20 cellular contexts compared by ENCODE assay signal in the genomic region with DNA sequence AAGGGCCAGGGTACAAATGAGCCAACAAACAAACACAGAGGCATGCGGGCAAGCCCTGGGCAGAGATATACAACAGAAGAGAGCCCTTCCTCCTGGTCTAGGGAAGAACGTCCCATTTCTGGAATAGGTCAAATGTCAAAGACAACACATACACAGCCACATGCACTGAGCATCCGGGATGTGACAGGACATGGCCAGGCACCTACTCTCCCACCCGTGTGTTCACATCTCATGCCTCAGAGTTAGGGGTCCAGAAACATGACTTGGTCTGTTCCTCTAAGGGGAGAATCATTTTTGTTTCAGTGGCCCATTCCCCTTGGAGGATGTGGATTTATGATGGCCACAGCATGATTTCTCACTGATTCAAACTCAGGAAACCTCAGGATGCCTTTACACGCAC. TPM values are rescaled to one million over a fixed set of nuclear protein-coding genes. Genes with fewer than 3 reads are reported as not detected.
A peak's percentile ranks its signal among the peaks of the same experiment; 100 is the strongest.
DNase-seq lines count a peak whose midpoint lies in the region; ATAC-seq, FAIRE-seq and TF ChIP-seq lines count a peak whose summit lies in the region.
"Had no signal": no experiment of that assay in that cellular context is flagged by ENCODE, and none has a peak within 500 bp of the region (broad histone marks: within the 10 kb centered on the region; RNA-seq: fewer than 3 reads in every experiment).

No MANE protein-coding gene starts in this region.

- no peaks in the 10 kb centered on the region for H3K27me3 Mint-ChIP-seq in activated CD4-positive, alpha-beta T cell treated with anti-CD3 and anti-CD28 coated beads for 36 hours
- H3K27me3 Mint-ChIP-seq in central memory CD8-positive, alpha-beta T cell: no peaks in the 10 kb centered on the region
- H3K27me3 Mint-ChIP-seq in WTC11 (ENCODE audit: low read depth): no peaks in the 10 kb centered on the region

- H3K4me3 ChIP-seq in IMR-90 (ENCODE audit: insufficient read depth, low read depth, low read length): no peak overlapping the region
- H3K4me3 ChIP-seq: HAP-1, skin epidermis had no signal

- H3K9ac ChIP-seq in IMR-90 (ENCODE audit: low read depth, low read length): no peak overlapping the region

- BruUV-seq in IMR-90 (replicated peaks; lab: Mats Ljungman, UMichigan): no TSS peak

- peak overlapping the region; percentile 64 for H3K4me3 Mint-ChIP-seq in activated CD4-positive, alpha-beta T cell treated with anti-CD3 and anti-CD28 coated beads for 36 hours
- H3K4me3 Mint-ChIP-seq in central memory CD8-positive, alpha-beta T cell: peak overlapping the region; percentile 65
- peak overlapping the region; percentile 70 for H3K4me3 Mint-ChIP-seq in stimulated activated effector memory CD8-positive, alpha-beta T cell treated with anti-CD3 and anti-CD28 coated beads, Interleukin-12 subunit alpha, Interleukin-12 subunit beta, amount 100 ng/mL, for 72 hours
- H3K4me3 Mint-ChIP-seq in WTC11: no peak overlapping the region

- H3K4ac ChIP-seq in IMR-90 (ENCODE audit: low read depth, low read length): peak overlapping the region; percentile 70

- in situ Hi-C loops in IMR-90 (cut with MboI; ENCODE audit: low sequenced_read_pairs): no loop called here

- H4K91ac ChIP-seq in IMR-90 (ENCODE audit: insufficient read depth, low read depth, low read length): peak overlapping the region; percentile 77

- no peaks in the 10 kb centered on the region for H3K36me3 ChIP-seq in IMR-90 (ENCODE audit: control insufficient read depth, insufficient read depth, low read length)
- H3K36me3 ChIP-seq: HAP-1, upper lobe of left lung had no signal

- H3K56ac ChIP-seq in IMR-90 (ENCODE audit: extremely low read depth, insufficient read depth, low read length): no peak overlapping the region

- peaks cover 2% of the 10 kb centered on the region; the same call in 1 of the 2 replicates for H3K9me3 ChIP-seq in IMR-90 (ENCODE audit: control insufficient read depth, insufficient read depth, low read length)
- H3K9me3 ChIP-seq: HAP-1, upper lobe of left lung had no signal

- no peak for TF ChIP-seq RAD21 in IMR-90 (IDR thresholded peaks at IDR 0.05; ENCODE audit: low read length)

- WGBS in IMR-90 (ENCODE audit: extremely low coverage in 2 of 2, insufficient read length in 1 of 2), 2 experiments: 100% methylated on average over 1 of the region's 5 CpGs; no CpG with 5 or more reads in 1 of the 2 experiments

- H4K8ac ChIP-seq in IMR-90 (ENCODE audit: low read depth in 2 of 2, low read length in 2 of 2): peak overlapping the region; percentile 32 to 74; a peak in 3 of 4 replicates

- H3K79me1 ChIP-seq in IMR-90 (ENCODE audit: low read depth in 1 of 2, low read length in 2 of 2): no peaks in the 10 kb centered on the region

- H3K4me1 ChIP-seq in IMR-90 (ENCODE audit: control insufficient read depth, insufficient read depth, low read length): peaks cover 18% of the 10 kb centered on the region
- H3K4me1 ChIP-seq: upper lobe of left lung had no signal

- DNase-seq in activated CD4-positive, alpha-beta T cell treated with anti-CD3 and anti-CD28 coated beads for 36 hours: no peak
- no peak for DNase-seq in activated CD4-positive, alpha-beta T cell treated with anti-CD3 and anti-CD28 coated beads, Interleukin-2, amount 50 U/mL, for 4 hours
- DNase-seq in IMR-90: no peak
- no peak for DNase-seq in central memory CD8-positive, alpha-beta T cell (ENCODE audit: low spot score in 2 of 2)
- no peak for DNase-seq in stimulated activated effector memory CD8-positive, alpha-beta T cell treated with anti-CD3 and anti-CD28 coated beads, Interleukin-12 subunit alpha, Interleukin-12 subunit beta, amount 100 ng/mL, for 72 hours (ENCODE audit: low spot score in 2 of 2)
- DNase-seq in D721Med (ENCODE audit: insufficient read length, low spot score): no peak
- no peak for DNase-seq in WTC11 (ENCODE audit: low spot score)
- no peak for DNase-seq in NCI-H2029 treated with DMSO at 0.1 percent for 48 hours (lab: John Stamatoyannopoulos, UW)
- DNase-seq: DMS 273 treated with DMSO at 0.1 percent for 48 hours, NCI-H446 treated with DMSO at 0.1 percent for 48 hours, upper lobe of left lung had no signal

- H3K27me3 ChIP-seq in IMR-90 (ENCODE audit: control insufficient read depth, insufficient read depth, low read length): no peaks in the 10 kb centered on the region; the same call in 1 of the 2 replicates
- H3K27me3 ChIP-seq: upper lobe of left lung had no signal

- H2AFZ ChIP-seq in IMR-90 (replicated peaks; ENCODE audit: low read length, poor library complexity): no peak overlapping the region

- H3K9me1 ChIP-seq in IMR-90 (ENCODE audit: insufficient read depth, low read length): peaks cover 18% of the 10 kb centered on the region; the same call in 1 of the 2 replicates

- dilution Hi-C loops in IMR-90 (cut with HindIII; ENCODE audit: low sequenced_read_pairs, unreplicated experiment): no loop called here

- no peak overlapping the region for H3K23ac ChIP-seq in IMR-90 (ENCODE audit: low read depth, low read length)

- peak overlapping the region; percentile 56; the same call in 1 of the 2 replicates for H3K18ac ChIP-seq in IMR-90 (ENCODE audit: low read depth, low read length)

- H2AK9ac ChIP-seq in IMR-90 (replicated peaks; ENCODE audit: low read depth, low read length, poor library complexity): peak overlapping the region; percentile 0

- H2AK5ac ChIP-seq in IMR-90 (ENCODE audit: low read depth, low read length): peak overlapping the region; percentile 93

- H2BK120ac ChIP-seq in IMR-90 (ENCODE audit: low read depth, low read length): peak overlapping the region; percentile 82

- peak overlapping the region; percentile 79; the same call in 1 of the 3 replicates for H2BK15ac ChIP-seq in IMR-90 (ENCODE audit: low read depth, low read length)

- no peak for TF ChIP-seq POLR2A in IMR-90 (IDR thresholded peaks at IDR 0.05; ENCODE audit: low read depth, low read length)

- no peaks in the 10 kb centered on the region for H4K20me1 ChIP-seq in IMR-90 (ENCODE audit: insufficient read depth, low read length)

- no peak for ATAC-seq in activated CD4-positive, alpha-beta T cell treated with anti-CD3 and anti-CD28 coated beads for 36 hours
- ATAC-seq in IMR-90 (ENCODE audit: low read depth) (no peak), WTC11 (no peak)
- no peak for ATAC-seq in central memory CD8-positive, alpha-beta T cell (replicated peaks; ENCODE audit: extremely low read depth, poor library complexity, severe bottlenecking)
- no peak for ATAC-seq in stimulated activated effector memory CD8-positive, alpha-beta T cell treated with anti-CD3 and anti-CD28 coated beads, Interleukin-12 subunit alpha, Interleukin-12 subunit beta, amount 100 ng/mL, for 72 hours
- ATAC-seq: left lobe of liver had no signal

- H3K4me1 Mint-ChIP-seq in activated CD4-positive, alpha-beta T cell treated with anti-CD3 and anti-CD28 coated beads for 36 hours: peaks cover 82% of the 10 kb centered on the region
- H3K4me1 Mint-ChIP-seq in central memory CD8-positive, alpha-beta T cell: peaks cover 50% of the 10 kb centered on the region
- H3K4me1 Mint-ChIP-seq in stimulated activated effector memory CD8-positive, alpha-beta T cell treated with anti-CD3 and anti-CD28 coated beads, Interleukin-12 subunit alpha, Interleukin-12 subunit beta, amount 100 ng/mL, for 72 hours: peaks cover 94% of the 10 kb centered on the region
- peaks cover 8% of the 10 kb centered on the region for H3K4me1 Mint-ChIP-seq in WTC11

- H3K4me2 ChIP-seq in IMR-90 (ENCODE audit: low read depth, low read length): no peak overlapping the region

- no peak overlapping the region; the same call in 1 of the 2 replicates for H3K14ac ChIP-seq in IMR-90 (replicated peaks; ENCODE audit: low read depth, low read length)

- H3K27ac ChIP-seq in IMR-90 (ENCODE audit: insufficient read depth, low read length): peak overlapping the region; percentile 58
- H3K27ac ChIP-seq: upper lobe of left lung had no signal

- peak overlapping the region; percentile 97 for H3K27ac Mint-ChIP-seq in activated CD4-positive, alpha-beta T cell treated with anti-CD3 and anti-CD28 coated beads for 36 hours
- peak overlapping the region; percentile 83 for H3K27ac Mint-ChIP-seq in central memory CD8-positive, alpha-beta T cell (ENCODE audit: low read depth)
- H3K27ac Mint-ChIP-seq in stimulated activated effector memory CD8-positive, alpha-beta T cell treated with anti-CD3 and anti-CD28 coated beads, Interleukin-12 subunit alpha, Interleukin-12 subunit beta, amount 100 ng/mL, for 72 hours: peak overlapping the region; percentile 95
- no peak overlapping the region for H3K27ac Mint-ChIP-seq in WTC11

- peaks cover 35% of the 10 kb centered on the region for H3K36me3 Mint-ChIP-seq in activated CD4-positive, alpha-beta T cell treated with anti-CD3 and anti-CD28 coated beads for 36 hours (ENCODE audit: low read depth)
- H3K36me3 Mint-ChIP-seq in central memory CD8-positive, alpha-beta T cell (ENCODE audit: insufficient read depth): peaks cover 9% of the 10 kb centered on the region
- peaks cover 26% of the 10 kb centered on the region for H3K36me3 Mint-ChIP-seq in stimulated activated effector memory CD8-positive, alpha-beta T cell treated with anti-CD3 and anti-CD28 coated beads, Interleukin-12 subunit alpha, Interleukin-12 subunit beta, amount 100 ng/mL, for 72 hours
- H3K36me3 Mint-ChIP-seq in WTC11: no peaks in the 10 kb centered on the region

- peak overlapping the region; percentile 67; the same call in 1 of the 2 replicates for H4K5ac ChIP-seq in IMR-90 (ENCODE audit: low read depth, low read length)

- POLR2A ChIA-PET in activated CD4-positive, alpha-beta T cell treated with anti-CD3 and anti-CD28 coated beads for 36 hours (lab: Charles Lee): interaction anchor here (0.6 to 1.8 kb wide), 4 partner anchors 14 to 37 kb away, joined by 3 to 5 read pairs (median 4); no protein-coding TSS in a partner anchor
- POLR2A ChIA-PET in IMR-90 (lab: Charles Lee; ENCODE audit: unreplicated experiment) (no interaction called here), WTC11 (lab: Charles Lee) (no interaction called here)

- H2BK5ac ChIP-seq in IMR-90 (ENCODE audit: low read depth, low read length, poor library complexity, severe bottlenecking): no peak overlapping the region

- intact Hi-C loops in activated CD4-positive, alpha-beta T cell treated with anti-CD3 and anti-CD28 coated beads for 36 hours (cut with DNase I, micrococcal nuclease): loop anchor here (5.0 to 10.0 kb wide), 6 partner anchors 370 to 1545 kb away; a partner anchor contains a TSS
- intact Hi-C loops in IMR-90 (cut with micrococcal nuclease): no loop called here

- peak overlapping the region; percentile 64 for H2BK20ac ChIP-seq in IMR-90 (ENCODE audit: low read depth, low read length)

- H3K9me3 Mint-ChIP-seq in activated CD4-positive, alpha-beta T cell treated with anti-CD3 and anti-CD28 coated beads for 36 hours (ENCODE audit: low read depth): peaks cover 11% of the 10 kb centered on the region
- H3K9me3 Mint-ChIP-seq in central memory CD8-positive, alpha-beta T cell: peaks cover 5% of the 10 kb centered on the region
- no peaks in the 10 kb centered on the region for H3K9me3 Mint-ChIP-seq in stimulated activated effector memory CD8-positive, alpha-beta T cell treated with anti-CD3 and anti-CD28 coated beads, Interleukin-12 subunit alpha, Interleukin-12 subunit beta, amount 100 ng/mL, for 72 hours
- H3K9me3 Mint-ChIP-seq in WTC11: no peaks in the 10 kb centered on the region

- no peak for FAIRE-seq in D721Med (lab: Jason Lieb, UNC)
- FAIRE-seq: A204.1, endometrium, HTR-8/SVneo had no signal

- no peak for TF ChIP-seq CTCF in IMR-90 (conservative IDR thresholded peaks at IDR 0.05; ENCODE audit: low read depth, low read length)
- no peak for TF ChIP-seq CTCF in D721Med (IDR thresholded peaks at IDR 0.05; ENCODE audit: insufficient read depth, missing control alignments)
- no peak for TF ChIP-seq CTCF in WTC11 (IDR thresholded peaks at IDR 0.05)

- CTCF ChIA-PET in activated CD4-positive, alpha-beta T cell treated with anti-CD3 and anti-CD28 coated beads for 36 hours (lab: Charles Lee): interaction anchor here (0.9 to 13.9 kb wide), 6 partner anchors 9 to 38 kb away, joined by 3 to 180 read pairs (median 6); no protein-coding TSS in a partner anchor
- CTCF ChIA-PET in IMR-90 (lab: Yijun Ruan, JAX): interaction anchor here (0.9 kb wide), 1 partner anchor 37 kb away, joined by 3 read pairs; no protein-coding TSS in a partner anchor
- CTCF ChIA-PET in WTC11 (lab: Charles Lee): interaction anchor here (4.8 kb wide), 1 partner anchor 37 kb away, joined by 30 read pairs; no protein-coding TSS in a partner anchor

RNA-seq across cellular contexts. Expression of a gene that starts 0.8 kb away (rescaled TPM):
- total RNA-seq in activated CD4-positive, alpha-beta T cell treated with anti-CD3 and anti-CD28 coated beads for 36 hours: 10 to 100 TPM; 24.8 to 25.5 TPM
- 0.54 and 0.83 TPM in 2 replicates for total RNA-seq in IMR-90 (2012; rRNA removed)
- 0.77 and 0.98 TPM in 2 replicates for polyA plus RNA-seq in IMR-90 (2012; rRNA removed)
- polyA plus RNA-seq in IMR-90 (2012; cell fraction: cytosol; rRNA removed): 0.42 and 0.78 TPM in 2 replicates
- polyA plus RNA-seq in IMR-90 (2012; cell fraction: nucleus; rRNA removed; ENCODE audit: low replicate concordance): 1.3 and 3.4 TPM in 2 replicates
- 0.37 to 0.73 TPM (median 0.71 TPM) in 3 replicates for total RNA-seq in WTC11 (2021)

RNA-seq across cellular contexts. Expression of a gene that starts 19.9 kb away (rescaled TPM):
- total RNA-seq in activated CD4-positive, alpha-beta T cell treated with anti-CD3 and anti-CD28 coated beads for 36 hours: under 1 TPM; 0.34 to 0.53 TPM
- total RNA-seq in IMR-90 (2012; rRNA removed) (not detected in 2 replicates), WTC11 (2021) (not detected in 3 replicates)
- polyA plus RNA-seq in IMR-90 (2012; rRNA removed): not detected in 2 replicates
- not detected in 2 replicates for polyA plus RNA-seq in IMR-90 (2012; cell fraction: cytosol; rRNA removed)
- polyA plus RNA-seq in IMR-90 (2012; cell fraction: nucleus; rRNA removed; ENCODE audit: low replicate concordance): not detected in 2 replicates
- total RNA-seq: activated CD8-positive, alpha-beta memory T cell treated with anti-CD3 and anti-CD28 coated beads for 36 hours; left lobe of liver; T-helper 1 cell treated with Interleukin-12 subunit alpha and Interleukin-12 subunit beta and Interleukin-4 antibody, amounts not matched to agents 30 ng/mL and 1 ng/mL, for 36 hours; upper lobe of left lung had no signal
- polyA plus RNA-seq: neural cell had no signal

RNA-seq across cellular contexts. Expression of a gene that starts 49.0 kb away (rescaled TPM):
- total RNA-seq in activated CD4-positive, alpha-beta T cell treated with anti-CD3 and anti-CD28 coated beads for 36 hours: under 1 TPM; 0.75 to 0.93 TPM
- total RNA-seq in IMR-90 (2012; rRNA removed) (2.2 and 2.5 TPM in 2 replicates), WTC11 (2021) (3.5 to 4.5 TPM (median 3.9 TPM) in 3 replicates)
- 1.0 and 1.1 TPM in 2 replicates for polyA plus RNA-seq in IMR-90 (2012; rRNA removed)
- polyA plus RNA-seq in IMR-90 (2012; cell fraction: cytosol; rRNA removed): 0.50 and 0.87 TPM in 2 replicates
- polyA plus RNA-seq in IMR-90 (2012; cell fraction: nucleus; rRNA removed; ENCODE audit: low replicate concordance): 0.95 and 1.3 TPM in 2 replicates

RNA-seq across cellular contexts. Expression of a gene that starts 50.0 kb away (rescaled TPM):
- total RNA-seq in activated CD4-positive, alpha-beta T cell treated with anti-CD3 and anti-CD28 coated beads for 36 hours: not detected
- total RNA-seq in IMR-90 (2012; rRNA removed): not detected in 2 replicates
- polyA plus RNA-seq in IMR-90 (2012; rRNA removed): not detected in 2 replicates
- not detected in 2 replicates for polyA plus RNA-seq in IMR-90 (2012; cell fraction: cytosol; rRNA removed)
- polyA plus RNA-seq in IMR-90 (2012; cell fraction: nucleus; rRNA removed; ENCODE audit: low replicate concordance): not detected in 2 replicates
- total RNA-seq in WTC11 (2021): not detected in 3 replicates
- total RNA-seq: activated CD8-positive, alpha-beta memory T cell treated with anti-CD3 and anti-CD28 coated beads for 36 hours; left lobe of liver; T-helper 1 cell treated with Interleukin-12 subunit alpha and Interleukin-12 subunit beta and Interleukin-4 antibody, amounts not matched to agents 30 ng/mL and 1 ng/mL, for 36 hours had no signal

Comparison
In these comparisons a context has a peak if more than half of its experiments do, and no peak if none do; other contexts are left out.
1. RNA of a gene that starts 0.8 kb away (total RNA-seq): 24.8 to 25.5 TPM in activated CD4-positive, alpha-beta T cell treated with anti-CD3 and anti-CD28 coated beads for 36 hours; 0.54 to 0.83 TPM in IMR-90 and 0.37 to 0.73 TPM in WTC11; every median in the first group is over 10 times any median in the second.